In the genomic region with DNA sequence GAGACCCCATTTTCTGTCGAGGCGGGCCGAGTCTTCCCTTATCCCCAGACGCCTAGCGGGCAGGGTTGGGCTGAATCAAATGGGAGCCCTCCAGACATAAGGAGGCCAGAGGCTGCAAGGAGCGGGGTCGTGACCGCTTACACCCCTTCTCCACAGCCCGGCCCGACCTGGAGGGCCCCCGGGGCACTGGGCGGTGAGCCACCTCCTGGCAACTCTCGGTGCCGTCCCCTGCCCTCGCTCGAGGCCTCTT, we compare ENCODE assay signal across 24 cellular contexts. TPM values are rescaled to one million over a fixed set of nuclear protein-coding genes. Genes with fewer than 3 reads are reported as not detected.
DNase-seq lines count a peak whose midpoint lies in the region; ATAC-seq and TF ChIP-seq lines count a peak whose summit lies in the region.
"Had no signal": no experiment of that assay in that cellular context is flagged by ENCODE, and none has a peak within 500 bp of the region (broad histone marks: within the 10 kb centered on the region; RNA-seq: fewer than 3 reads in every experiment).

No MANE protein-coding gene starts in this region.

- H3K27me3 Mint-ChIP-seq in Caco-2 (ENCODE audit: insufficient read depth, unreplicated experiment) (peaks cover 23% of the 10 kb centered on the region), neural progenitor cell (ENCODE audit: insufficient read depth, low read depth) (peaks cover 74% of the 10 kb centered on the region)

- H3K4me1 Mint-ChIP-seq in Caco-2 (ENCODE audit: low read depth, unreplicated experiment): no peaks in the 10 kb centered on the region
- H3K4me1 Mint-ChIP-seq in neural progenitor cell: peaks cover 24% of the 10 kb centered on the region

- POLR2A ChIA-PET in Caco-2 (lab: Charles Lee): no interaction called here

- no TSS peak for BruUV-seq in Caco-2 (replicated peaks; lab: Mats Ljungman, UMichigan)

- H3K36me3 Mint-ChIP-seq in Caco-2 (ENCODE audit: insufficient read depth, unreplicated experiment): peaks cover 4% of the 10 kb centered on the region
- peaks cover 20% of the 10 kb centered on the region for H3K36me3 Mint-ChIP-seq in neural progenitor cell
- H3K36me3 Mint-ChIP-seq: activated naive CD4-positive, alpha-beta T cell treated with anti-CD3 and anti-CD28 coated beads, Interleukin-2, amount 10 ng/mL, durations not matched to agents 7 days and 5 days; CD4-positive, alpha-beta memory T cell had no signal

- H3K9me3 Mint-ChIP-seq in Caco-2 (ENCODE audit: unreplicated experiment) (no peaks in the 10 kb centered on the region), neural progenitor cell (peaks cover 24% of the 10 kb centered on the region)
- H3K9me3 Mint-ChIP-seq: activated naive CD4-positive, alpha-beta T cell treated with anti-CD3 and anti-CD28 coated beads, Interleukin-2, amount 10 ng/mL, durations not matched to agents 7 days and 5 days; T-helper 1 cell treated with Interleukin-12 subunit alpha and Interleukin-12 subunit beta and Interleukin-4 antibody, amounts not matched to agents 30 μg/mL and 1 μg/mL, for 36 hours had no signal

- peaks cover 19% of the 10 kb centered on the region for H3F3A ChIP-seq in neural progenitor cell (ENCODE audit: low read depth)

- H3K9me3 ChIP-seq in Caco-2 (no peaks in the 10 kb centered on the region), HUES48 (ENCODE audit: control insufficient read depth, insufficient read depth, low read length) (no peaks in the 10 kb centered on the region), right atrium auricular region (no peaks in the 10 kb centered on the region), neural progenitor cell (ENCODE audit: low read depth) (no peaks in the 10 kb centered on the region)
- H3K9me3 ChIP-seq: gastroesophageal sphincter, pancreas, thoracic aorta had no signal

- H3K27ac ChIP-seq in HUES48 (ENCODE audit: low read depth, low read length) (no peak overlapping the region), right atrium auricular region (peak overlapping the region; percentile 71 to 91), neural progenitor cell (no peak overlapping the region)
- H3K27ac ChIP-seq: gastroesophageal sphincter, pancreas, thoracic aorta had no signal

- peaks cover under 1% of the 10 kb centered on the region for H3K4me1 ChIP-seq in Caco-2
- H3K4me1 ChIP-seq in HUES48 (ENCODE audit: control insufficient read depth, insufficient read depth, low read length): peaks cover 11% of the 10 kb centered on the region
- H3K4me1 ChIP-seq in right atrium auricular region: peaks cover 0 to 58% of the 10 kb centered on the region in 2 donors
- H3K4me1 ChIP-seq in neural progenitor cell: peaks cover 31% of the 10 kb centered on the region

- peak overlapping the region; percentile 88 for H3K4me2 ChIP-seq in neural progenitor cell

- intact Hi-C loops in Caco-2 (cut with micrococcal nuclease; ENCODE audit: unreplicated experiment): no loop called here

- no peaks in the 10 kb centered on the region for H3K36me3 ChIP-seq in Caco-2 (ENCODE audit: control insufficient read depth, insufficient read depth, low read length)
- no peaks in the 10 kb centered on the region for H3K36me3 ChIP-seq in HUES48 (ENCODE audit: control insufficient read depth, insufficient read depth, low read length)
- H3K36me3 ChIP-seq in right atrium auricular region: peaks cover 25% of the 10 kb centered on the region
- no peaks in the 10 kb centered on the region for H3K36me3 ChIP-seq in neural progenitor cell
- H3K36me3 ChIP-seq: pancreas had no signal

- H2AFZ ChIP-seq in neural progenitor cell (replicated peaks): no peak overlapping the region

- H3K27me3 ChIP-seq in Caco-2 (replicated peaks; ENCODE audit: control insufficient read depth, insufficient read depth, low read length) (no peaks in the 10 kb centered on the region; the same call in 1 of the 2 replicates), HUES48 (ENCODE audit: control insufficient read depth, insufficient read depth, low read length) (peaks cover 100% of the 10 kb centered on the region), right atrium auricular region (no peaks in the 10 kb centered on the region), neural progenitor cell (peaks cover 100% of the 10 kb centered on the region)
- H3K27me3 ChIP-seq: pancreas had no signal

- DNase-seq in Caco-2: no peak
- DNase-seq in right atrium auricular region (ENCODE audit: low spot score): no peak
- peak; percentile 40 for DNase-seq in neural progenitor cell (ENCODE audit: low spot score)
- no peak for DNase-seq in NCI-H2081 treated with DMSO at 0.1 percent for 48 hours (lab: John Stamatoyannopoulos, UW)
- no peak for DNase-seq in NCI-H2196 treated with DMSO at 0.1 percent for 48 hours (lab: John Stamatoyannopoulos, UW; ENCODE audit: unreplicated experiment)
- DNase-seq: activated CD4-positive, alpha-beta T cell treated with anti-CD3 and anti-CD28 coated beads for 4 hours; activated naive CD4-positive, alpha-beta T cell treated with anti-CD3 and anti-CD28 coated beads, Interleukin-2, amount 10 ng/mL, durations not matched to agents 7 days and 5 days; DMS153; GOT3; NCI-H1092; NCI-H187; NCI-H69; stimulated activated CD4-positive, alpha-beta T cell treated with anti-CD3 and anti-CD28 coated beads, Interleukin-12 subunit alpha, Interleukin-12 subunit beta, amount 100 ng/mL, for 4 hours; stimulated activated CD4-positive, alpha-beta T cell treated with anti-CD3 and anti-CD28 coated beads, Interleukin-4, amount 100 ng/mL, for 4 hours; stimulated activated naive CD8-positive, alpha-beta T cell treated with anti-CD3 and anti-CD28 coated beads, Interleukin-15, Interleukin-2, amounts not matched to agents 100 U/mL and 50 U/mL, for 24 hours had no signal

- no peak overlapping the region for H3K9ac ChIP-seq in HUES48 (ENCODE audit: low read depth, low read length)
- no peak overlapping the region for H3K9ac ChIP-seq in neural progenitor cell

- TF ChIP-seq CTCF in Caco-2 (IDR thresholded peaks at IDR 0.05; ENCODE audit: insufficient read depth in 1 of 2, low read depth in 1 of 2, low read length in 1 of 2, severe bottlenecking in 1 of 2, unreplicated experiment in 1 of 2) (no peak), right atrium auricular region (IDR thresholded peaks at IDR 0.05) (no peak), neural progenitor cell (IDR thresholded peaks at IDR 0.05) (no peak)

- peaks cover 56% of the 10 kb centered on the region for H4K20me1 ChIP-seq in neural progenitor cell (ENCODE audit: low read depth)

- CTCF ChIA-PET in Caco-2 (lab: Charles Lee): no interaction called here

- H3K4me3 Mint-ChIP-seq in Caco-2 (ENCODE audit: unreplicated experiment) (peak overlapping the region; percentile 65), neural progenitor cell (peak overlapping the region; percentile 81)
- H3K4me3 Mint-ChIP-seq: activated naive CD4-positive, alpha-beta T cell treated with anti-CD3 and anti-CD28 coated beads, Interleukin-2, amount 10 ng/mL, durations not matched to agents 7 days and 5 days; T-helper 1 cell treated with Interleukin-12 subunit alpha and Interleukin-12 subunit beta and Interleukin-4 antibody, amounts not matched to agents 30 μg/mL and 1 μg/mL, for 36 hours had no signal

- no peak overlapping the region for H3K27ac Mint-ChIP-seq in Caco-2 (ENCODE audit: unreplicated experiment)
- H3K27ac Mint-ChIP-seq in neural progenitor cell: no peak overlapping the region
- H3K27ac Mint-ChIP-seq: activated naive CD4-positive, alpha-beta T cell treated with anti-CD3 and anti-CD28 coated beads, Interleukin-2, amount 10 ng/mL, durations not matched to agents 7 days and 5 days; CD4-positive, alpha-beta memory T cell; naive thymus-derived CD4-positive, alpha-beta T cell; T-helper 1 cell treated with Interleukin-12 subunit alpha and Interleukin-12 subunit beta and Interleukin-4 antibody, amounts not matched to agents 30 μg/mL and 1 μg/mL, for 36 hours had no signal

- H3K79me2 ChIP-seq in neural progenitor cell (ENCODE audit: low read depth): no peaks in the 10 kb centered on the region

- H3K4me3 ChIP-seq in Caco-2 (ENCODE audit: low read depth, low read length) (no peak overlapping the region), HUES48 (ENCODE audit: low read depth, low read length) (peak overlapping the region; percentile 53), right atrium auricular region (peak overlapping the region in 1 of 2 donors; percentile 43), neural progenitor cell (peak overlapping the region; percentile 52)
- H3K4me3 ChIP-seq: thoracic aorta had no signal

- no peak for ATAC-seq in HG03095 (IDR thresholded peaks at IDR 0.05; ENCODE audit: unreplicated experiment)
- ATAC-seq: gastroesophageal sphincter; stimulated activated naive CD8-positive, alpha-beta T cell treated with anti-CD3 and anti-CD28 coated beads, Interleukin-15, Interleukin-2, amounts not matched to agents 100 U/mL and 50 U/mL, for 24 hours had no signal

RNA-seq across cellular contexts. Expression of a gene that starts 0.5 kb away (rescaled TPM):
- total RNA-seq in Caco-2 (2022) (0.39 and 1.0 TPM in 2 replicates), right atrium auricular region (10 to 100 TPM; 25.8 to 34.7 TPM), neural progenitor cell (ENCODE audit: low replicate concordance) (1.2 TPM in 1 of 2 replicates, not detected in the other)
- total RNA-seq: bronchial epithelial cell; CD4-positive, alpha-beta memory T cell had no signal

RNA-seq across cellular contexts. Expression of a gene that starts 8.5 kb away (rescaled TPM):
- total RNA-seq in Caco-2 (2022) (1.00 and 1.3 TPM in 2 replicates), right atrium auricular region (100 to 1,000 TPM; 162 to 287 TPM), neural progenitor cell (ENCODE audit: low replicate concordance) (5.0 and 8.2 TPM in 2 replicates)
- total RNA-seq: CD4-positive, alpha-beta memory T cell had no signal

RNA-seq across cellular contexts. Expression of a gene that starts 37.7 kb away (rescaled TPM):
- 4.2 and 5.3 TPM in 2 replicates for total RNA-seq in Caco-2 (2022)
- under 1 TPM in 1 of 2 donors, not detected in 1; 0.24 TPM for total RNA-seq in right atrium auricular region
- total RNA-seq in neural progenitor cell (ENCODE audit: low replicate concordance): 0.06 TPM in 1 of 2 replicates, not detected in the other
- total RNA-seq: CD4-positive, alpha-beta memory T cell had no signal

Comparison
In these comparisons a context has a peak if more than half of its experiments do, and no peak if none do; other contexts are left out.
1. H3K27ac ChIP-seq: peak in right atrium auricular region (2 of 2); none in HUES48 (single experiment) and neural progenitor cell (single experiment).
2. RNA of a gene that starts 0.5 kb away (total RNA-seq): 25.8 to 34.7 TPM in right atrium auricular region; 0.39 to 1.0 TPM in Caco-2 and 1.2 TPM in neural progenitor cell; every median in the first group is over 10 times any median in the second.
3. RNA of a gene that starts 8.5 kb away (total RNA-seq): 162 to 287 TPM in right atrium auricular region; 5.0 to 8.2 TPM in neural progenitor cell and 1.00 to 1.3 TPM in Caco-2; every median in the first group is over 10 times any median in the second.